In genomic region chr6:115667478-115667996, GRCh38 we compare ENCODE assay signal across 20 cellular contexts.
A peak's percentile ranks its signal among the peaks of the same experiment; 100 is the strongest.
DNase-seq lines count a peak whose midpoint lies in the region; ATAC-seq lines count a peak whose summit lies in the region.
"Had no signal": no experiment of that assay in that cellular context is flagged by ENCODE, and none has a peak within 500 bp of the region (broad histone marks: within the 10 kb centered on the region; RNA-seq: fewer than 3 reads in every experiment).

No MANE protein-coding gene starts in this region.

- no peak overlapping the region for H3K4me3 Mint-ChIP-seq in activated naive CD8-positive, alpha-beta T cell
- H3K4me3 Mint-ChIP-seq in activated naive CD8-positive, alpha-beta T cell treated with anti-CD3 and anti-CD28 coated beads, Interleukin-2, amount 50 U/mL, for 24 hours: no peak overlapping the region
- H3K4me3 Mint-ChIP-seq: T-cell had no signal

- no peaks in the 10 kb centered on the region for H3K36me3 Mint-ChIP-seq in activated naive CD8-positive, alpha-beta T cell
- H3K36me3 Mint-ChIP-seq in activated naive CD8-positive, alpha-beta T cell treated with anti-CD3 and anti-CD28 coated beads, Interleukin-2, amount 50 U/mL, for 24 hours (ENCODE audit: low read depth): no peaks in the 10 kb centered on the region
- H3K36me3 Mint-ChIP-seq: T-cell had no signal

- H3K4me1 Mint-ChIP-seq in activated naive CD8-positive, alpha-beta T cell (ENCODE audit: low read depth): no peaks in the 10 kb centered on the region
- no peaks in the 10 kb centered on the region for H3K4me1 Mint-ChIP-seq in activated naive CD8-positive, alpha-beta T cell treated with anti-CD3 and anti-CD28 coated beads, Interleukin-2, amount 50 U/mL, for 24 hours
- H3K4me1 Mint-ChIP-seq: T-cell had no signal

- peak overlapping the region; percentile 11 for H3K27ac Mint-ChIP-seq in activated naive CD8-positive, alpha-beta T cell
- H3K27ac Mint-ChIP-seq in activated naive CD8-positive, alpha-beta T cell treated with anti-CD3 and anti-CD28 coated beads, Interleukin-2, amount 50 U/mL, for 24 hours: no peak overlapping the region
- H3K27ac Mint-ChIP-seq: T-cell had no signal

- DNase-seq in activated naive CD8-positive, alpha-beta T cell treated with anti-CD3 and anti-CD28 coated beads, Interleukin-2, amount 50 U/mL, for 24 hours: no peak
- DNase-seq in NCI-H146 treated with DMSO at 0.1 percent for 48 hours (lab: John Stamatoyannopoulos, UW; ENCODE audit: unreplicated experiment) (peak; percentile 40), NCI-H69 (lab: John Stamatoyannopoulos, UW) (peak; percentile 76), mucosa of gallbladder (ENCODE audit: low spot score) (peak; percentile 14), OCI-M2 (lab: John Stamatoyannopoulos, UW; ENCODE audit: unreplicated experiment) (no peak), KBM-7 (no peak)
- DNase-seq: COR-L47, DMS79 treated with DMSO at 0.1 percent for 48 hours, GM23248, MV-4-11, NCI-H187, NCI-H774, Peyer's patch, Right ventricle myocardium superior, SK-N-SH, T-cell, T-helper 9 cell had no signal

- no peak for ATAC-seq in activated naive CD8-positive, alpha-beta T cell treated with anti-CD3 and anti-CD28 coated beads, Interleukin-2, amount 50 U/mL, for 24 hours
- no peak for ATAC-seq in GM19452 (IDR thresholded peaks at IDR 0.05; ENCODE audit: unreplicated experiment)
- ATAC-seq: HCT116, T-cell had no signal

- in situ Hi-C loops in KBM-7 (cut with MboI; ENCODE audit: low pct_unique_long_range_greater_than_20kb, low sequenced_read_pairs): no loop called here

- H3K27me3 Mint-ChIP-seq in activated naive CD8-positive, alpha-beta T cell: no peaks in the 10 kb centered on the region
- H3K27me3 Mint-ChIP-seq in activated naive CD8-positive, alpha-beta T cell treated with anti-CD3 and anti-CD28 coated beads, Interleukin-2, amount 50 U/mL, for 24 hours: no peaks in the 10 kb centered on the region
- H3K27me3 Mint-ChIP-seq: T-cell had no signal

- H3K9me3 Mint-ChIP-seq in activated naive CD8-positive, alpha-beta T cell (ENCODE audit: low read depth): peaks cover 9% of the 10 kb centered on the region
- no peaks in the 10 kb centered on the region for H3K9me3 Mint-ChIP-seq in activated naive CD8-positive, alpha-beta T cell treated with anti-CD3 and anti-CD28 coated beads, Interleukin-2, amount 50 U/mL, for 24 hours

Comparison
In these comparisons a context has a peak if more than half of its experiments do, and no peak if none do; other contexts are left out.
1. DNase-seq: peak in NCI-H146 treated with DMSO at 0.1 percent for 48 hours (single experiment), NCI-H69 (single experiment) and mucosa of gallbladder (single experiment); none in activated naive CD8-positive, alpha-beta T cell treated with anti-CD3 and anti-CD28 coated beads, Interleukin-2, amount 50 U/mL, for 24 hours (single experiment), OCI-M2 (single experiment) and KBM-7 (single experiment).